In genomic region chr1:20630730-20631129, GRCh38 we compare ENCODE assay signal across 37 cellular contexts. TPM values are rescaled to one million over a fixed set of nuclear protein-coding genes. Genes with fewer than 3 reads are reported as not detected.
"Had no signal": no experiment of that assay in that cellular context is flagged by ENCODE, and none has a peak within 500 bp of the region (broad histone marks: within the 10 kb centered on the region; RNA-seq: fewer than 3 reads in every experiment).

No MANE protein-coding gene starts in this region.

- H3K9me3 Mint-ChIP-seq: activated CD4-positive, alpha-beta T cell treated with anti-CD3 and anti-CD28 coated beads, Interleukin-2, amount 10 ng/mL, durations not matched to agents 24 days and 14 days; activated naive CD4-positive, alpha-beta T cell treated with anti-CD3 and anti-CD28 coated beads, Interleukin-2, amount 50 U/mL, for 24 hours; activated naive CD8-positive, alpha-beta T cell treated with anti-CD3 and anti-CD28 coated beads, Interleukin-2, amount 10 ng/mL, durations not matched to agents 7 days and 5 days; activated T-helper 17 cell treated with anti-CD3 and anti-CD28 coated beads, Interleukin-2, amount 50 U/mL, for 72 hours; central memory CD8-positive, alpha-beta T cell; T-helper 1 cell treated with Interleukin-12 subunit alpha and Interleukin-12 subunit beta and Interleukin-4 antibody, amounts not matched to agents 30 μg/mL and 1 μg/mL, for 36 hours; T-helper 2 cell treated with Interferon-gamma antibody and Interleukin-4, amounts not matched to agents 5 μg/mL and 100 μg/mL, for 36 hours had no signal

- H3K4me3 Mint-ChIP-seq: activated CD4-positive, alpha-beta T cell treated with anti-CD3 and anti-CD28 coated beads, Interleukin-2, amount 10 ng/mL, durations not matched to agents 24 days and 14 days; activated CD8-positive, alpha-beta T cell treated with anti-CD3 and anti-CD28 coated beads for 36 hours; activated naive CD4-positive, alpha-beta T cell treated with anti-CD3 and anti-CD28 coated beads, Interleukin-2, amount 50 U/mL, for 24 hours; activated naive CD8-positive, alpha-beta T cell treated with anti-CD3 and anti-CD28 coated beads, Interleukin-2, amount 10 ng/mL, durations not matched to agents 7 days and 5 days; activated T-cell treated with anti-CD3 and anti-CD28 coated beads, Interleukin-2, amount 50 U/mL, for 72 hours; activated T-helper 17 cell treated with anti-CD3 and anti-CD28 coated beads, Interleukin-2, amount 50 U/mL, for 72 hours; central memory CD8-positive, alpha-beta T cell; T-helper 1 cell treated with Interleukin-12 subunit alpha and Interleukin-12 subunit beta and Interleukin-4 antibody, amounts not matched to agents 30 μg/mL and 1 μg/mL, for 36 hours; T-helper 2 cell treated with Interferon-gamma antibody and Interleukin-4, amounts not matched to agents 5 μg/mL and 100 μg/mL, for 36 hours had no signal

- DNase-seq: activated CD4-positive, alpha-beta T cell treated with anti-CD3 and anti-CD28 coated beads, Interleukin-2, amount 10 ng/mL, durations not matched to agents 24 days and 14 days; activated CD4-positive, alpha-beta T cell treated with anti-CD3 and anti-CD28 coated beads, Interleukin-2, amount 50 U/mL, for 4 hours; activated CD8-positive, alpha-beta T cell treated with anti-CD3 and anti-CD28 coated beads for 36 hours; activated gamma-delta T cell; activated naive CD4-positive, alpha-beta T cell treated with Interleukin-2 at 50 U/mL for 16 hours; activated naive CD8-positive, alpha-beta T cell treated with anti-CD3 and anti-CD28 coated beads, Interleukin-2, amount 10 ng/mL, durations not matched to agents 7 days and 5 days; activated T-cell treated with anti-CD3 and anti-CD28 coated beads, Interleukin-2, amount 50 U/mL, for 1 hour; activated T-cell treated with anti-CD3 and anti-CD28 coated beads, Interleukin-2, amount 50 U/mL, for 72 hours; amygdala; MM.1S; MV-4-11; NCI-H1092; NCI-H1417; NCI-H146; NCI-H187; NCI-H2029 treated with DMSO at 0.1 percent for 48 hours; NCI-H2107; NCI-H2171; NCI-H510A; NCI-H526; NCI-H748 treated with DMSO at 0.1 percent for 48 hours; NK-92 treated with Interleukin-12 subunit alpha and Interleukin-12 subunit beta, amount 100 ng/mL, for 24 hours; SHP77; SJCRH30 had no signal

- H3K36me3 ChIP-seq: ascending aorta, cardiac muscle cell, SJCRH30 had no signal

- H3K27ac ChIP-seq: ascending aorta, cardiac muscle cell, SJCRH30, SK-N-MC had no signal

- H3K36me3 Mint-ChIP-seq: activated naive CD4-positive, alpha-beta T cell treated with anti-CD3 and anti-CD28 coated beads, Interleukin-2, amount 50 U/mL, for 24 hours; activated naive CD8-positive, alpha-beta T cell treated with anti-CD3 and anti-CD28 coated beads, Interleukin-2, amount 10 ng/mL, durations not matched to agents 7 days and 5 days had no signal

- H3K4me3 ChIP-seq: ascending aorta, cardiac muscle cell, SJCRH30, SK-N-MC had no signal

- FAIRE-seq: TTC549 had no signal

- H3K9me3 ChIP-seq: ascending aorta, SJCRH30 had no signal

- H3K27ac Mint-ChIP-seq: activated CD4-positive, alpha-beta T cell treated with anti-CD3 and anti-CD28 coated beads, Interleukin-2, amount 10 ng/mL, durations not matched to agents 24 days and 14 days; activated CD8-positive, alpha-beta T cell treated with anti-CD3 and anti-CD28 coated beads for 36 hours; activated naive CD8-positive, alpha-beta T cell treated with anti-CD3 and anti-CD28 coated beads, Interleukin-2, amount 10 ng/mL, durations not matched to agents 7 days and 5 days; activated T-cell treated with anti-CD3 and anti-CD28 coated beads, Interleukin-2, amount 50 U/mL, for 72 hours; activated T-helper 17 cell treated with anti-CD3 and anti-CD28 coated beads, Interleukin-2, amount 50 U/mL, for 72 hours; T-helper 1 cell treated with Interleukin-12 subunit alpha and Interleukin-12 subunit beta and Interleukin-4 antibody, amounts not matched to agents 30 μg/mL and 1 μg/mL, for 36 hours; T-helper 2 cell treated with Interferon-gamma antibody and Interleukin-4, amounts not matched to agents 5 μg/mL and 100 μg/mL, for 36 hours had no signal

- H3K27me3 Mint-ChIP-seq: activated T-helper 17 cell treated with anti-CD3 and anti-CD28 coated beads, Interleukin-2, amount 50 U/mL, for 72 hours; central memory CD8-positive, alpha-beta T cell had no signal

- H3K27me3 ChIP-seq: ascending aorta, cardiac muscle cell, SJCRH30 had no signal

- ATAC-seq: activated CD8-positive, alpha-beta T cell treated with anti-CD3 and anti-CD28 coated beads for 36 hours; activated T-cell treated with anti-CD3 and anti-CD28 coated beads, Interleukin-2, amount 50 U/mL, for 72 hours; activated T-helper 17 cell treated with anti-CD3 and anti-CD28 coated beads, Interleukin-2, amount 50 U/mL, for 72 hours; Panc1 had no signal

- H3K4me1 Mint-ChIP-seq: activated T-helper 17 cell treated with anti-CD3 and anti-CD28 coated beads, Interleukin-2, amount 50 U/mL, for 72 hours had no signal

RNA-seq across cellular contexts. Expression of gene CDA, which starts 41.8 kb away (rescaled TPM):
- total RNA-seq: activated CD4-positive, alpha-beta T cell treated with anti-CD3 and anti-CD28 coated beads, Interleukin-2, amount 10 ng/mL, durations not matched to agents 24 days and 14 days; activated CD8-positive, alpha-beta memory T cell treated with anti-CD3 and anti-CD28 coated beads for 36 hours; activated CD8-positive, alpha-beta T cell treated with anti-CD3 and anti-CD28 coated beads for 36 hours; activated naive CD8-positive, alpha-beta T cell treated with anti-CD3 and anti-CD28 coated beads, Interleukin-2, amount 10 ng/mL, durations not matched to agents 7 days and 5 days; activated T-cell treated with anti-CD3 and anti-CD28 coated beads, Interleukin-2, amount 50 U/mL, for 72 hours; activated T-helper 17 cell treated with anti-CD3 and anti-CD28 coated beads, Interleukin-2, amount 50 U/mL, for 72 hours; cardiac muscle cell; chondrocyte; LHCN-M2; SJCRH30 had no signal
- polyA plus RNA-seq: cardiac muscle cell had no signal
